ENCODE assay signal across 8 cellular contexts in the genomic region with DNA sequence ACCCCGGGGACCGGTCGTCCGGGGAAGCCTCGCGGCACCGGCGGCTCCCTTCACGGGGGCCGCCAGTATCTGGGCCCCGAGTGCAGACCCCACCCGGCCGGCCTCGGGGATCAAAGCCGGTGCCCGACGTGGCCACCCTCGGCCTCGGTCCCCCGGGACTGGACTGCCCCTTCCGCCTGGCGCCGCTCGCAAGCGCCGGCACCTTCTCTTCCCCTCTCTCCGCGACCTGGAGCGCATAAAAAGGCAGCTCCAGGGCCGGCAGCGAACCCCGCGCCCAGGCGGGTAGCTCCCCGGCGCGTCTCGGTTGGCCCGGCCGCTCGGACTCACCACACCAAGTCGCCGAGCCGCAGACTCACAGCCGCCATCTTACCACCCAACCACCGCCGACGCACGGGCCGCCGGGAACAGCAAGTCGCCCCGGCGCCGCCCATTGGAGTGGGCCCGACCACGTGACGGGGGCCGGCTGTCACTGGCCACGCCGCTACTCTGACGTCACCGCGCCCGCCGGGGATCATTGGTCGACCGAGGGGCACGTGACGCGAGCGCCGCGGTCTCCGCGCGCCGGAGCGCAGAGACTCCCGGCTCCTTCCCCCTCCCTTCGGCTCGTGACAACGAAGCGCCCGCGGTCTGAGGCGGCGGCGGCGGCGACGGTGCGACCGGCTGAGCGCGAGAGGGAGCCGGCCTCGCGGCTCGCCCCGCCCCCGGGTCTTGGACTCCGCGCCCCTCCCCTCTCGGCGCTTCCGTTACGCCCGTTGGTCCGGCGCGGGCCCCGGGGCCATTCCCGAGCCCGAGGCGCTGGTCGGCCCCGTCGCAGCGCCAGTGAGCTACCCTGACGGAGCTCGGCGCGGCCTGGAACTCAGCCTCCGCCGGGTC. TPM values are rescaled to one million over a fixed set of nuclear protein-coding genes. Genes with fewer than 3 reads are reported as not detected.
DNase-seq lines count a peak whose midpoint lies in the region; ATAC-seq and TF ChIP-seq lines count a peak whose summit lies in the region.

TSS of gene GLYR1 (minus strand) at position 388 of the 873 bp plus-strand sequence. CDS start at position 365, 23 bp downstream.
TSS of gene UBN1 (plus strand) at position 581 of the 873 bp plus-strand sequence. CDS start 5,437 bp downstream, outside the sequence.

- peak within 1 kb of the TSS; percentile 67 to 97 (median 91) for H3K27ac ChIP-seq in dorsolateral prefrontal cortex
- peak within 1 kb of the TSS; percentile 87 to 96 (median 93) for H3K27ac ChIP-seq in right lobe of liver

- CTCF ChIA-PET in activated CD4-positive, alpha-beta memory T cell treated with anti-CD3 and anti-CD28 coated beads for 36 hours (lab: Charles Lee), result no interaction called here

- no CpG with 5 or more reads among the region's 126 CpGs for WGBS in right lobe of liver (ENCODE audit: insufficient coverage, low coverage, low lambda C conversion rate, missing lambda C conversion rate)

- peak within 1 kb of the TSS; percentile 90 to 94 for H3K4me3 Mint-ChIP-seq in CD14-positive monocyte
- H3K4me3 Mint-ChIP-seq in activated CD4-positive, alpha-beta memory T cell treated with anti-CD3 and anti-CD28 coated beads for 36 hours, result peak within 1 kb of the TSS; percentile 90

- peaks cover 0 to 30% (median 15%) of the 10 kb centered on the region in 4 donors for H3K36me3 ChIP-seq in right lobe of liver

- H3K27me3 Mint-ChIP-seq in CD14-positive monocyte (ENCODE audit: low read depth in 3 of 3), result no peaks in the 10 kb centered on the region
- H3K27me3 Mint-ChIP-seq in activated CD4-positive, alpha-beta memory T cell treated with anti-CD3 and anti-CD28 coated beads for 36 hours, result no peaks in the 10 kb centered on the region

- H3K27me3 ChIP-seq in dorsolateral prefrontal cortex, result no peaks in the 10 kb centered on the region
- H3K27me3 ChIP-seq in right lobe of liver, result no peaks in the 10 kb centered on the region

- H3K4me1 ChIP-seq in right lobe of liver, result peaks cover 0 to 39% (median 14%) of the 10 kb centered on the region in 4 donors

- peaks cover 28 to 34% of the 10 kb centered on the region in 2 donors for H3K36me3 Mint-ChIP-seq in CD14-positive monocyte
- peaks cover 20% of the 10 kb centered on the region for H3K36me3 Mint-ChIP-seq in activated CD4-positive, alpha-beta memory T cell treated with anti-CD3 and anti-CD28 coated beads for 36 hours

- ATAC-seq in GM19397 (IDR thresholded peaks at IDR 0.05; ENCODE audit: unreplicated experiment) (peak; percentile 91), HG03571 (IDR thresholded peaks at IDR 0.05; ENCODE audit: unreplicated experiment) (peak; percentile 79), right lobe of liver (peak; percentile 93 to 95 (median 93))

- H3K9me3 ChIP-seq in right lobe of liver, result no peaks in the 10 kb centered on the region

- peak within 1 kb of the TSS; percentile 88 to 96 (median 94) for H3K27ac Mint-ChIP-seq in CD14-positive monocyte
- H3K27ac Mint-ChIP-seq in activated CD4-positive, alpha-beta memory T cell treated with anti-CD3 and anti-CD28 coated beads for 36 hours, result peak within 1 kb of the TSS; percentile 79

- TF ChIP-seq CTCF in CD14-positive monocyte (IDR thresholded peaks at IDR 0.05) (no peak), dorsolateral prefrontal cortex (IDR thresholded peaks at IDR 0.05 in 54 of 56, conservative IDR thresholded peaks at IDR 0.05 in 2 of 56; ENCODE audit: low read depth in 1 of 56, partially characterized antibody in 56 of 56) (peak in 27 of 56 donors; percentile 3 to 51 (median 17)), right lobe of liver (IDR thresholded peaks at IDR 0.05) (no peak)

- H3K4me3 ChIP-seq in dorsolateral prefrontal cortex, result peak within 1 kb of the TSS; percentile 73 to 100 (median 97)
- H3K4me3 ChIP-seq in right lobe of liver, result peak within 1 kb of the TSS; percentile 85 to 97 (median 89)

- no peaks in the 10 kb centered on the region for H3K9me3 Mint-ChIP-seq in CD14-positive monocyte
- H3K9me3 Mint-ChIP-seq in activated CD4-positive, alpha-beta memory T cell treated with anti-CD3 and anti-CD28 coated beads for 36 hours, result no peaks in the 10 kb centered on the region

- peaks cover 52% of the 10 kb centered on the region for H3K4me1 Mint-ChIP-seq in CD14-positive monocyte
- peaks cover 52% of the 10 kb centered on the region for H3K4me1 Mint-ChIP-seq in activated CD4-positive, alpha-beta memory T cell treated with anti-CD3 and anti-CD28 coated beads for 36 hours (ENCODE audit: low read depth)

- POLR2A ChIA-PET in activated CD4-positive, alpha-beta memory T cell treated with anti-CD3 and anti-CD28 coated beads for 36 hours (lab: Charles Lee), result interaction anchor here (0.7 kb wide), 1 partner anchor 113 kb away, joined by 3 read pairs; the partner anchor contains the start of gene DNAAF8

- peak; percentile 88 for TF ChIP-seq POLR2A in right lobe of liver (IDR thresholded peaks at IDR 0.05)

- DNase-seq in CD14-positive monocyte (ENCODE audit: low spot score) (peak; percentile 99), NCI-H82 (lab: John Stamatoyannopoulos, UW) (peak; percentile 98), dorsolateral prefrontal cortex (peak; percentile 97 to 99 (median 99)), right lobe of liver (peak; percentile 99 to 100 (median 100))
- DNase-seq in activated CD4-positive, alpha-beta memory T cell treated with anti-CD3 and anti-CD28 coated beads for 36 hours, result peak; percentile 100
- peak; percentile 99 to 100 for DNase-seq in stimulated activated CD4-positive, alpha-beta T cell treated with anti-CD3 and anti-CD28 coated beads, Interleukin-4, amount 100 ng/mL, for 4 hours

- intact Hi-C loops in CD14-positive monocyte (cut with micrococcal nuclease), result loop anchor here (2.0 to 10.0 kb wide), 4 partner anchors 44 to 250 kb away; partner anchors contain the start of genes ROGDI (in 2 of the 2), EEF2KMT (in 1 of the 2) and SEC14L5 (in 1 of the 2)
- intact Hi-C loops in activated CD4-positive, alpha-beta memory T cell treated with anti-CD3 and anti-CD28 coated beads for 36 hours (cut with micrococcal nuclease), result loop anchor here (1.0 to 5.0 kb wide), 3 partner anchors 45 to 250 kb away; partner anchors contain the start of genes EEF2KMT and ROGDI
- intact Hi-C loops in dorsolateral prefrontal cortex (cut with DNase I), result loop anchor here (2.0 to 10.0 kb wide), 8 partner anchors 44 to 228 kb away; partner anchors contain the start of genes NAGPA (in 2 of the 2), ROGDI (in 2 of the 2), ALG1 (in 1 of the 2) and ANKS3 (in 1 of the 2)
- intact Hi-C loops in right lobe of liver (cut with DNase I), result no loop called here

RNA-seq across cellular contexts. Expression of gene GLYR1, which starts in this region (rescaled TPM):
- 10 to 100 TPM; 34.2 to 41.9 TPM for polyA plus RNA-seq in CD14-positive monocyte
- total RNA-seq in activated CD4-positive, alpha-beta memory T cell treated with anti-CD3 and anti-CD28 coated beads for 36 hours, result 10 to 100 TPM; 71.6 to 73.3 TPM
- 100 to 1,000 TPM in 117 of 120 experiments, 10 to 100 TPM in 3; 91.8 to 145 (median 122) TPM for total RNA-seq in dorsolateral prefrontal cortex
- total RNA-seq in right lobe of liver, result 10 to 100 TPM; 33.1 to 55.2 (median 51.2) TPM

RNA-seq across cellular contexts. Expression of gene UBN1, which starts in this region (rescaled TPM):
- 1 to 10 TPM; 5.3 to 7.3 TPM for polyA plus RNA-seq in CD14-positive monocyte
- 10 to 100 TPM; 24.4 TPM for total RNA-seq in activated CD4-positive, alpha-beta memory T cell treated with anti-CD3 and anti-CD28 coated beads for 36 hours
- total RNA-seq in dorsolateral prefrontal cortex, result 10 to 100 TPM; 21.8 to 36.9 (median 28.7) TPM
- 10 to 100 TPM; 12.0 to 18.6 (median 16.2) TPM for total RNA-seq in right lobe of liver

Comparison
In these comparisons a context has a peak if more than half of its experiments do, and no peak if none do; other contexts are left out.
1. Peak in every context shown above with its lines: DNase-seq, ATAC-seq, H3K4me3 ChIP-seq and H3K27ac ChIP-seq.
2. intact Hi-C loops: an anchor here in CD14-positive monocyte (2.0 to 10.0 kb wide), activated CD4-positive, alpha-beta memory T cell treated with anti-CD3 and anti-CD28 coated beads for 36 hours (1.0 to 5.0 kb wide) and dorsolateral prefrontal cortex (2.0 to 10.0 kb wide); none called in right lobe of liver.